29 cellular contexts compared by ENCODE assay signal in the genomic region with DNA sequence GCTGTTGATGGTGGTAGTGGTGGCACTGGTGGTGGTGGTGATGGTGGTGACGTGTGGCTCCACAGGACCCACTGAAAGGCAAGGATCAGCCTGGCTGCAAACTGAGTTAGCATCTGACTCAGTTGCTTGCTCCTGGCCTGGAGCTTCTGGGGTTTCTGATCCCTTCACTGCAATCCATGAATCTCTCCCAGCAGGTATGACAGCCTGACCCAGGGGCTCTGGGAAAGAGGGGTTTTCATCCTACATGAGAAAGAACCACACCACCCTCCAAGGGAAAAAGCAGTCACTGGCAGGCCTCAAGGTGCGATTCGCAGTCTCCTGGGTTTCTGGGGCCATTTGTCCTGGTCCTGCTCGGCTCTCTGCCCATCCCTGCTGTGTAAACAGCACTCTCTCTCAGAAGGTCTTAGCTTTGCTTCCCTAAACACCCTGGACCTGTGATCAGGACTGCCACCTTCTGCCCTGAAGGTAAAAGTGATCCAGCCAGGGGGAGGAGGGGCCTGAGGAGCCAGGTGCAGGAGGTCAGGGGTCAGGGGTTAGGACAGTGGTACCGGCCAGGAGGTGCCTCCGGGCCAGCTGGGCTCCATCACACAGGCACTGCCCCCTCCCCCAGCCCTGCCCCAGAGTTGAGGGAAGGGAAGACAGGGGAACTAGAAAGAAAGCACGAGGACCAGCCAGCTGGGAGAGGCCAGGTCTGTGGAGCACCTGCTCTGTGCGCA.
DNase-seq lines count a peak whose midpoint lies in the region; ATAC-seq, FAIRE-seq and TF ChIP-seq lines count a peak whose summit lies in the region.
"Had no signal": no experiment of that assay in that cellular context is flagged by ENCODE, and none has a peak within 500 bp of the region (broad histone marks: within the 10 kb centered on the region; RNA-seq: fewer than 3 reads in every experiment).

No MANE protein-coding gene starts in this region.

- no peak overlapping the region for H3K9ac ChIP-seq in K562 (ENCODE audit: insufficient read depth in 1 of 2, low read depth in 2 of 2, low read length in 2 of 2)

- no peak overlapping the region for H3K27ac ChIP-seq in K562 (ENCODE audit: extremely low read depth, low read depth, low read length)
- H3K27ac ChIP-seq: C4-2B, RWPE1 had no signal

- H3K4me1 ChIP-seq in K562 (replicated peaks in 1 of 2; ENCODE audit: control insufficient read depth in 2 of 2, insufficient read depth in 2 of 2, low read length in 2 of 2), result peaks cover 3 to 8% of the 10 kb centered on the region in 2 experiments; a peak in 3 of 5 replicates
- H3K4me1 ChIP-seq: HAP-1 had no signal

- no peaks in the 10 kb centered on the region for H3K9me1 ChIP-seq in K562 (ENCODE audit: control insufficient read depth, insufficient read depth, low read length)

- no peak for FAIRE-seq in K562 (lab: Jason Lieb, UNC)
- FAIRE-seq: GM12892, GM19239 had no signal

- in situ Hi-C loops in K562 (cut with MboI), result no loop called here

- H3K36me3 ChIP-seq in K562 (ENCODE audit: control insufficient read depth, insufficient read depth, low read length), result no peaks in the 10 kb centered on the region
- H3K36me3 ChIP-seq: HAP-1, MG63 had no signal

- TF ChIP-seq RAD21 in K562 (CRISPR knock-in tag; conservative IDR thresholded peaks at IDR 0.05 in 1 of 2, IDR thresholded peaks at IDR 0.05 in 1 of 2), result no peak

- no peak overlapping the region for H2AFZ ChIP-seq in K562 (ENCODE audit: low read depth, low read length)

- TF ChIP-seq CTCF in K562 (IDR thresholded peaks at IDR 0.05 in 2 of 3, conservative IDR thresholded peaks at IDR 0.05 in 1 of 3; ENCODE audit: insufficient read depth in 2 of 3, low read depth in 1 of 3, low read length in 3 of 3) (no peak), nephron progenitor cell (IDR thresholded peaks at IDR 0.05) (no peak)

- H3K9me3 Mint-ChIP-seq in nephron progenitor cell, result peaks cover 17% of the 10 kb centered on the region
- H3K9me3 Mint-ChIP-seq: CD8-positive, alpha-beta T cell had no signal

- no peak for TF ChIP-seq POLR2A in K562 (conservative IDR thresholded peaks at IDR 0.05)

- H4K20me1 ChIP-seq in K562 (replicated peaks; ENCODE audit: control insufficient read depth, insufficient read depth, low read length), result no peaks in the 10 kb centered on the region

- WGBS in K562 (ENCODE audit: insufficient coverage, low coverage, missing lambda C conversion rate), result 2% methylated on average over 6 of the region's 8 CpGs

- H3K4me3 Mint-ChIP-seq in nephron progenitor cell, result no peak overlapping the region
- H3K4me3 Mint-ChIP-seq: B cell; CD8-positive, alpha-beta T cell; HFFc6 had no signal

- intact Hi-C loops in K562 (cut with micrococcal nuclease) (no loop called here), left ventricle myocardium superior (cut with micrococcal nuclease) (no loop called here)

- H3K27ac Mint-ChIP-seq in nephron progenitor cell, result peak overlapping the region; percentile 5
- H3K27ac Mint-ChIP-seq: B cell; CD8-positive, alpha-beta T cell; HFFc6 had no signal

- H3K4me1 Mint-ChIP-seq in nephron progenitor cell, result peaks cover 52% of the 10 kb centered on the region
- H3K4me1 Mint-ChIP-seq: B cell had no signal

- peaks cover 18% of the 10 kb centered on the region for H3K27me3 Mint-ChIP-seq in nephron progenitor cell (ENCODE audit: low read depth, poor library complexity)

- no TSS peak for BruUV-seq in K562 (replicated peaks; lab: Mats Ljungman, UMichigan)

- no peaks in the 10 kb centered on the region for H3K9me3 ChIP-seq in K562 (replicated peaks; ENCODE audit: control insufficient read depth, insufficient read depth, low read depth, low read length)
- H3K9me3 ChIP-seq: HAP-1, MG63 had no signal

- ATAC-seq in K562, result no peak
- ATAC-seq in HG03520 (IDR thresholded peaks at IDR 0.05; ENCODE audit: unreplicated experiment), result no peak
- ATAC-seq in left ventricle myocardium superior, result no peak
- ATAC-seq: CD8-positive, alpha-beta T cell had no signal

- DNase-seq in ELF-1 (ENCODE audit: low read depth, low spot score), result peak; percentile 86
- DNase-seq in HuH-7.5 (ENCODE audit: low spot score), result peak; percentile 97
- no peak for DNase-seq in K562 (ENCODE audit: extremely low read depth in 1 of 4, low spot score in 3 of 4)
- DNase-seq in nephron progenitor cell, result no peak
- DNase-seq in activated CD4-positive, alpha-beta T cell treated with anti-CD3 and anti-CD28 coated beads, Interleukin-2, amount 50 U/mL, for 1 hour, result no peak
- no peak for DNase-seq in activated effector memory CD4-positive, alpha-beta T cell treated with Interleukin-2 at 50 U/mL for 16 hours
- DNase-seq in left ventricle myocardium superior, result no peak
- DNase-seq: CD8-positive, alpha-beta T cell; DMS 273 treated with DMSO at 0.1 percent for 48 hours; DMS79; EL; GF-D8; HFFc6; KG1; MG63; NCI-H1105 treated with DMSO at 0.1 percent for 48 hours; NCI-H146; NCI-H1930; NCI-H2107; NCI-H524 treated with DMSO at 0.1 percent for 48 hours; SHP77 treated with DMSO at 0.1 percent for 48 hours; T-helper 2 cell had no signal

- H3K27me3 ChIP-seq in K562 (ENCODE audit: control insufficient read depth in 2 of 2, insufficient read depth in 2 of 2, low read length in 2 of 2), result peaks cover 0 to 9% of the 10 kb centered on the region in 2 experiments; a peak in 1 of 5 replicates
- H3K27me3 ChIP-seq: MG63 had no signal

- H3K4me3 ChIP-seq in K562, result no peak overlapping the region
- H3K4me3 ChIP-seq: HAP-1, MG63 had no signal

- CTCF ChIA-PET in K562 (lab: Yijun Ruan, JAX; ENCODE audit: low intra/inter-chr PET ratio), result no interaction called here

- H3K36me3 Mint-ChIP-seq in nephron progenitor cell (ENCODE audit: low read depth), result no peaks in the 10 kb centered on the region
- H3K36me3 Mint-ChIP-seq: CD8-positive, alpha-beta T cell had no signal

- TF ChIP-seq EP300 in K562 (IDR thresholded peaks at IDR 0.05; ENCODE audit: low read length), result no peak

- POLR2A ChIA-PET in K562 (lab: Yijun Ruan, JAX), result interaction anchor here (1.4 kb wide), 1 partner anchor 11 kb away, joined by 5 read pairs; no protein-coding TSS in a partner anchor

- no peak overlapping the region for H3K4me2 ChIP-seq in K562 (ENCODE audit: insufficient read depth, low read length)

- no peaks in the 10 kb centered on the region for H3K79me2 ChIP-seq in K562 (ENCODE audit: control insufficient read depth, insufficient read depth, low read length)

TF ChIP-seq in K562, 482 proteins besides CTCF, POLR2A, EP300 and RAD21 (continues in another document):
- TF ChIP-seq BDP1 (IDR thresholded peaks at IDR 0.05; ENCODE audit: insufficient read depth, insufficient read length) (no peak), ESRRA (IDR thresholded peaks at IDR 0.05; ENCODE audit: borderline replicate concordance, low read depth) (no peak), MCM2 (IDR thresholded peaks at IDR 0.05; ENCODE audit: low read depth) (no peak), HSF4 (CRISPR knock-in tag; IDR thresholded peaks at IDR 0.05; ENCODE audit: borderline replicate concordance) (no peak), NR2C1 (IDR thresholded peaks at IDR 0.05) (peak; percentile 49), NR2C1 (tag; IDR thresholded peaks at IDR 0.05) (no peak), SMARCC2 (IDR thresholded peaks at IDR 0.05; ENCODE audit: low read depth) (no peak), ZNF174 (CRISPR knock-in tag; IDR thresholded peaks at IDR 0.05) (no peak)
- TF ChIP-seq, protein P1, sequence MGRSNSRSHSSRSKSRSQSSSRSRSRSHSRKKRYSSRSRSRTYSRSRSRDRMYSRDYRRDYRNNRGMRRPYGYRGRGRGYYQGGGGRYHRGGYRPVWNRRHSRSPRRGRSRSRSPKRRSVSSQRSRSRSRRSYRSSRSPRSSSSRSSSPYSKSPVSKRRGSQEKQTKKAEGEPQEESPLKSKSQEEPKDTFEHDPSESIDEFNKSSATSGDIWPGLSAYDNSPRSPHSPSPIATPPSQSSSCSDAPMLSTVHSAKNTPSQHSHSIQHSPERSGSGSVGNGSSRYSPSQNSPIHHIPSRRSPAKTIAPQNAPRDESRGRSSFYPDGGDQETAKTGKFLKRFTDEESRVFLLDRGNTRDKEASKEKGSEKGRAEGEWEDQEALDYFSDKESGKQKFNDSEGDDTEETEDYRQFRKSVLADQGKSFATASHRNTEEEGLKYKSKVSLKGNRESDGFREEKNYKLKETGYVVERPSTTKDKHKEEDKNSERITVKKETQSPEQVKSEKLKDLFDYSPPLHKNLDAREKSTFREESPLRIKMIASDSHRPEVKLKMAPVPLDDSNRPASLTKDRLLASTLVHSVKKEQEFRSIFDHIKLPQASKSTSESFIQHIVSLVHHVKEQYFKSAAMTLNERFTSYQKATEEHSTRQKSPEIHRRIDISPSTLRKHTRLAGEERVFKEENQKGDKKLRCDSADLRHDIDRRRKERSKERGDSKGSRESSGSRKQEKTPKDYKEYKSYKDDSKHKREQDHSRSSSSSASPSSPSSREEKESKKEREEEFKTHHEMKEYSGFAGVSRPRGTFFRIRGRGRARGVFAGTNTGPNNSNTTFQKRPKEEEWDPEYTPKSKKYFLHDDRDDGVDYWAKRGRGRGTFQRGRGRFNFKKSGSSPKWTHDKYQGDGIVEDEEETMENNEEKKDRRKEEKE (IDR thresholded peaks at IDR 0.05; ENCODE audit: borderline replicate concordance in 1 of 2, control insufficient read depth in 1 of 2, low read depth in 2 of 2, low read length in 1 of 2), result peak in 1 of 2 experiments; percentile 62; a peak in 1 of 4 replicates
- TF ChIP-seq, protein P2, sequence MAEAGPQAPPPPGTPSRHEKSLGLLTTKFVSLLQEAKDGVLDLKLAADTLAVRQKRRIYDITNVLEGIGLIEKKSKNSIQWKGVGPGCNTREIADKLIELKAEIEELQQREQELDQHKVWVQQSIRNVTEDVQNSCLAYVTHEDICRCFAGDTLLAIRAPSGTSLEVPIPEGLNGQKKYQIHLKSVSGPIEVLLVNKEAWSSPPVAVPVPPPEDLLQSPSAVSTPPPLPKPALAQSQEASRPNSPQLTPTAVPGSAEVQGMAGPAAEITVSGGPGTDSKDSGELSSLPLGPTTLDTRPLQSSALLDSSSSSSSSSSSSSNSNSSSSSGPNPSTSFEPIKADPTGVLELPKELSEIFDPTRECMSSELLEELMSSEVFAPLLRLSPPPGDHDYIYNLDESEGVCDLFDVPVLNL (CRISPR knock-in tag; IDR thresholded peaks at IDR 0.05; ENCODE audit: low read depth), result no peak
- TF ChIP-seq, protein P3, sequence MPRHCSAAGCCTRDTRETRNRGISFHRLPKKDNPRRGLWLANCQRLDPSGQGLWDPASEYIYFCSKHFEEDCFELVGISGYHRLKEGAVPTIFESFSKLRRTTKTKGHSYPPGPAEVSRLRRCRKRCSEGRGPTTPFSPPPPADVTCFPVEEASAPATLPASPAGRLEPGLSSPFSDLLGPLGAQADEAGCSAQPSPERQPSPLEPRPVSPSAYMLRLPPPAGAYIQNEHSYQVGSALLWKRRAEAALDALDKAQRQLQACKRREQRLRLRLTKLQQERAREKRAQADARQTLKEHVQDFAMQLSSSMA (CRISPR knock-in tag; IDR thresholded peaks at IDR 0.05), result no peak

Comparison
In these comparisons a context has a peak if more than half of its experiments do, and no peak if none do; other contexts are left out.
1. DNase-seq: peak in ELF-1 (single experiment) and HuH-7.5 (single experiment); none in K562 (0 of 4), nephron progenitor cell (single experiment), activated CD4-positive, alpha-beta T cell treated with anti-CD3 and anti-CD28 coated beads, Interleukin-2, amount 50 U/mL, for 1 hour (single experiment), activated effector memory CD4-positive, alpha-beta T cell treated with Interleukin-2 at 50 U/mL for 16 hours (single experiment) and left ventricle myocardium superior (single experiment).